ENCODE assay signal across 14 cellular contexts in the genomic region with DNA sequence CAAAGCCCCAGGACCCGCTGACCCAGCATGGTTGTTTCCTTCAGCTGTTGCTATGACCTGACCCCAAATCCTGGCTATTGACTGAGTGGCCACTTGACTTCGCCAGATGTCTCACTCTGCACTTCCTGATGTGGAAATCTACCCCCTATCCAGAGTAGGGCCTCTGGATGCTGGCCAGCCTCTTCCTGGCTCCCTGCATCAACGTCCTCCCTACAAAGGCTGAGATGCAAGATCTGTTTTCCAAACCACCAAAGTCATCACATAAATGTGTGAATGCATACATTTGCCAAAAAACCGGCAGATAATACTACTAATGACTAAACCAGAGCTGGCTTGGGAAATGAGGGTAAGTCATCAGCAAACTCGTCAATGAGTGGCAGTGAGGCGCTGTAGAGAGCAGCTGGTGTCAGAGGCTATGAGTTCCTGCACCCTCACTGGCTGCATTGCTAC.
DNase-seq lines count a peak whose midpoint lies in the region; ATAC-seq and TF ChIP-seq lines count a peak whose summit lies in the region.
"Had no signal": no experiment of that assay in that cellular context is flagged by ENCODE, and none has a peak within 500 bp of the region (broad histone marks: within the 10 kb centered on the region; RNA-seq: fewer than 3 reads in every experiment).

No MANE protein-coding gene starts in this region.

- H3K36me3 ChIP-seq in BLaER1 treated with 17β-estradiol and CSF1 and Interleukin-3, amounts not matched to agents 10 nM and 100 nM, result peaks cover 0 to 10% (median 0%) of the 10 kb centered on the region in 11 experiments; a peak in 2 of 22 replicates
- H3K36me3 ChIP-seq in ovary, result no peaks in the 10 kb centered on the region
- H3K36me3 ChIP-seq: brain microvascular endothelial cell had no signal

- H3K27me3 Mint-ChIP-seq in nephron progenitor cell (ENCODE audit: low read depth, poor library complexity), result peaks cover 23% of the 10 kb centered on the region

- H3K27ac ChIP-seq in BLaER1 treated with 17β-estradiol and CSF1 and Interleukin-3, amounts not matched to agents 10 nM and 100 nM, result no peak overlapping the region
- H3K27ac ChIP-seq in ovary, result no peak overlapping the region
- H3K27ac ChIP-seq: brain microvascular endothelial cell had no signal

- no peak for ATAC-seq in GM21717 (IDR thresholded peaks at IDR 0.05; ENCODE audit: unreplicated experiment)
- ATAC-seq in GM18868 (IDR thresholded peaks at IDR 0.05; ENCODE audit: unreplicated experiment), result no peak
- ATAC-seq: GM23338; natural killer cell treated with Interleukin-12 subunit alpha and Interleukin-12 subunit beta and Interleukin-15 and Interleukin-18, amount 100 ng/mL, for 72 hours had no signal

- 10 to 18% (median 14%) methylated on average over 6 of the region's 6 CpGs for WGBS in ovary, 3 donors

- H3K9me3 ChIP-seq in BLaER1 treated with 17β-estradiol and CSF1 and Interleukin-3, amounts not matched to agents 10 nM and 100 nM (replicated peaks in 1 of 11), result peaks cover 25 to 42% (median 33%) of the 10 kb centered on the region in 11 experiments
- H3K9me3 ChIP-seq in ovary, result no peaks in the 10 kb centered on the region
- H3K9me3 ChIP-seq: SK-N-SH had no signal

- TF ChIP-seq CTCF in fibroblast of pulmonary artery (IDR thresholded peaks at IDR 0.05; ENCODE audit: low read length, missing control alignments) (no peak), ovary (IDR thresholded peaks at IDR 0.05) (no peak), nephron progenitor cell (IDR thresholded peaks at IDR 0.05) (no peak)

- no peak overlapping the region for H3K4me3 ChIP-seq in BLaER1 treated with 17β-estradiol and CSF1 and Interleukin-3, amounts not matched to agents 10 nM and 100 nM
- H3K4me3 ChIP-seq in fibroblast of pulmonary artery (replicated peaks; ENCODE audit: low read depth, low read length) (no peak overlapping the region), ovary (no peak overlapping the region)
- H3K4me3 ChIP-seq: GM23338 had no signal

- DNase-seq in NCI-H510A treated with DMSO at 0.1 percent for 48 hours (lab: John Stamatoyannopoulos, UW) (peak; percentile 84), fibroblast of pulmonary artery (ENCODE audit: low read depth) (peak; percentile 95), ovary (peak; percentile 27 to 71 (median 41)), nephron progenitor cell (no peak)
- DNase-seq in stimulated activated CD4-positive, alpha-beta T cell treated with anti-CD3 and anti-CD28 coated beads, Interleukin-12 subunit alpha, Interleukin-12 subunit beta, amount 100 ng/mL, for 4 hours, result no peak
- DNase-seq: brain microvascular endothelial cell, hippocampal formation, NCI-H187 treated with DMSO at 0.1 percent for 48 hours, SK-N-SH had no signal

- H3K4me3 Mint-ChIP-seq in nephron progenitor cell, result no peak overlapping the region
- H3K4me3 Mint-ChIP-seq: GM23338; natural killer cell treated with Interleukin-12 subunit alpha and Interleukin-12 subunit beta and Interleukin-15 and Interleukin-18, amount 100 ng/mL, for 72 hours had no signal

- H3K36me3 Mint-ChIP-seq in nephron progenitor cell (ENCODE audit: low read depth), result peaks cover 4% of the 10 kb centered on the region

- H3K9me3 Mint-ChIP-seq in nephron progenitor cell, result peaks cover 22% of the 10 kb centered on the region

- H3K27ac Mint-ChIP-seq in nephron progenitor cell, result no peak overlapping the region
- H3K27ac Mint-ChIP-seq: GM23338; natural killer cell treated with Interleukin-12 subunit alpha and Interleukin-12 subunit beta and Interleukin-15 and Interleukin-18, amount 100 ng/mL, for 72 hours had no signal

- TF ChIP-seq POLR2A in ovary (IDR thresholded peaks at IDR 0.05), result no peak

- H3K4me1 Mint-ChIP-seq in nephron progenitor cell, result peaks cover 17% of the 10 kb centered on the region
- H3K4me1 Mint-ChIP-seq: GM23338 had no signal

- no peak for TF ChIP-seq EP300 in ovary (IDR thresholded peaks at IDR 0.05)

- intact Hi-C loops in ovary (cut with DNase I), result no loop called here

- H3K27me3 ChIP-seq in BLaER1 treated with 17β-estradiol and CSF1 and Interleukin-3, amounts not matched to agents 10 nM and 100 nM, result no peaks in the 10 kb centered on the region
- H3K27me3 ChIP-seq in ovary, result no peaks in the 10 kb centered on the region
- H3K27me3 ChIP-seq: brain microvascular endothelial cell had no signal

- no peaks in the 10 kb centered on the region for H4K20me1 ChIP-seq in BLaER1 treated with 17β-estradiol and CSF1 and Interleukin-3, amounts not matched to agents 10 nM and 100 nM

- peaks cover 38 to 63% (median 51%) of the 10 kb centered on the region in 10 experiments for H3K4me1 ChIP-seq in BLaER1 treated with 17β-estradiol and CSF1 and Interleukin-3, amounts not matched to agents 10 nM and 100 nM
- H3K4me1 ChIP-seq in ovary (ENCODE audit: insufficient read depth), result peaks cover 4% of the 10 kb centered on the region

- peak overlapping the region in 7 of 11 experiments; percentile 4 to 43 (median 25); a peak in 11 of 22 replicates for H3K4me2 ChIP-seq in BLaER1 treated with 17β-estradiol and CSF1 and Interleukin-3, amounts not matched to agents 10 nM and 100 nM
- H3K4me2 ChIP-seq: GM23338, SK-N-SH had no signal

- no peak overlapping the region for H3K9ac ChIP-seq in BLaER1 treated with 17β-estradiol and CSF1 and Interleukin-3, amounts not matched to agents 10 nM and 100 nM
- H3K9ac ChIP-seq: SK-N-SH had no signal

Comparison
In these comparisons a context has a peak if more than half of its experiments do, and no peak if none do; other contexts are left out.
1. DNase-seq: peak in NCI-H510A treated with DMSO at 0.1 percent for 48 hours (single experiment), fibroblast of pulmonary artery (single experiment) and ovary (5 of 5); none in nephron progenitor cell (single experiment) and stimulated activated CD4-positive, alpha-beta T cell treated with anti-CD3 and anti-CD28 coated beads, Interleukin-12 subunit alpha, Interleukin-12 subunit beta, amount 100 ng/mL, for 4 hours (single experiment).